ENCODE assay signal across 8 cellular contexts in the genomic region with DNA sequence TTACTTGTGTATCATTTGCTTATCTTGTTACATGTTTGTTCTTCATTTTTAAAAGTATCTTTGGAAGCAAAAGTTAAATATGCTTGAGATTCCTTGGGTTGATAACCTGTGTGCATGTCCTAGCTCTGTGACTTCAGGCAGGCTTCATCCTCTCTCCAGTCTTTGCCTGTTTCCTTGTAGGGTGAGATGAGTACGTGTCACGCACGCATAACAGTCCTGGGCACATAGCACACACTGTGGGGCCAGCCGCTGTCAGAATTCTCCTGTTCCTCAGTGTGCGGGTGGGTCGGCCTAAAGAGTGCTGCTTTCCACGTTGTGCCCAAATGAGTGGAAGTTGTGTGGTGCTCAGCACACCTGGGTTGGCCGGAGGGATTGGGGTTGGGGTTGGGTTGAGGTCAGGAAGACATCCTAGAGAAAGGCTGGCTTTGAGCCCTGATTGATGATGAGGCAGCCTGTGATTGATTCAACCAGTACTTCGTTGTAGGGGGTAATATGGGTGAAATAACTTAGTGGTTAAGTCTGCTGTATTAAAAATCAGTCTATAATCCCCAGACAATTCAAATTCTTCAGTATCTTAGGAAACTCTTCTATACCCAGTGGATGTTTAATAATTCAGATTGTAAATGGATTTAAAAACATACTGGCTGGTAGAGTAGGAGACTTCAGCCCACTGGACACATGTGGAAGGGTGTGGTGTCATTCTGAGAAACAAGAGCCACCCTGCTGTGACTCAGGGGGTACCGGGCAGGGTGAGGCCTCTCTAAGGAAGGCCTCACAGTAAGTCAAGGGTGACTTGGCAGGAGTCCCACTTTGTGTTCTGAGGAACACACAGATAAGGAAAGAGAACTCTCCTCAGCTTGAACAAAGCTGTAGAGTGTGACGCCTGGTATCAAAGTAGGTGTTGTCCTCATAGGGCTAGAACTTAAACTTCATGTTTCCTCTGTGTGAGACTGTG. TPM values are rescaled to one million over a fixed set of nuclear protein-coding genes. Genes with fewer than 3 reads are reported as not detected.
A peak's percentile ranks its signal among the peaks of the same experiment; 100 is the strongest.
DNase-seq lines count a peak whose midpoint lies in the region; ATAC-seq, FAIRE-seq and TF ChIP-seq lines count a peak whose summit lies in the region.

No MANE protein-coding gene starts in this region.

- H3K9me3 ChIP-seq in T-helper 17 cell (ENCODE audit: control insufficient read depth, low read length, poor library complexity, severe bottlenecking) (no peaks in the 10 kb centered on the region), endothelial cell of umbilical vein (replicated peaks; ENCODE audit: control insufficient read depth, insufficient read depth, low read length) (no peaks in the 10 kb centered on the region)

- intact Hi-C loops in endothelial cell of umbilical vein (cut with micrococcal nuclease) = no loop called here

- no TSS peak for BruUV-seq in endothelial cell of umbilical vein (replicated peaks; lab: Mats Ljungman, UMichigan)

- no peak overlapping the region for H2AFZ ChIP-seq in endothelial cell of umbilical vein (ENCODE audit: low read depth, low read length)

- H3K27me3 Mint-ChIP-seq in T-helper 17 cell = no peaks in the 10 kb centered on the region
- H3K27me3 Mint-ChIP-seq in nephron (ENCODE audit: low read depth) = no peaks in the 10 kb centered on the region

- H3K36me3 ChIP-seq in endothelial cell of umbilical vein (ENCODE audit: control insufficient read depth in 2 of 2, extremely low read depth in 1 of 2, insufficient read depth in 2 of 2, low read length in 2 of 2) = peaks cover 8 to 12% of the 10 kb centered on the region in 2 experiments

- DNase-seq in AG10803 (ENCODE audit: low read depth) (peak; percentile 66), H54 (ENCODE audit: insufficient read length, low spot score) (peak; percentile 94), T-helper 17 cell (no peak), endothelial cell of umbilical vein (ENCODE audit: low read depth, low spot score) (peak; percentile 77), HEK293T (ENCODE audit: extremely low spot score) (no peak)

- peaks cover 5% of the 10 kb centered on the region for H3K36me3 Mint-ChIP-seq in T-helper 17 cell (ENCODE audit: low read depth)
- peaks cover 62% of the 10 kb centered on the region for H3K36me3 Mint-ChIP-seq in nephron (ENCODE audit: low read depth)

- H3K79me2 ChIP-seq in endothelial cell of umbilical vein (ENCODE audit: control insufficient read depth, insufficient read depth, low read length) = peaks cover 94% of the 10 kb centered on the region

- H4K20me1 ChIP-seq in endothelial cell of umbilical vein (replicated peaks; ENCODE audit: control insufficient read depth, extremely low read depth, insufficient read depth, low read length) = peaks cover 10% of the 10 kb centered on the region

- H3K27me3 ChIP-seq in endothelial cell of umbilical vein (ENCODE audit: control insufficient read depth in 2 of 2, insufficient read depth in 2 of 2, low read length in 2 of 2) = no peaks in the 10 kb centered on the region

- TF ChIP-seq CTCF in AG10803 (conservative IDR thresholded peaks at IDR 0.05; ENCODE audit: low read length) (no peak), endothelial cell of umbilical vein (IDR thresholded peaks at IDR 0.05; ENCODE audit: extremely low read depth in 1 of 2, insufficient read depth in 1 of 2, low read depth in 1 of 2, low read length in 2 of 2) (no peak), nephron (IDR thresholded peaks at IDR 0.05; ENCODE audit: unreplicated experiment in 3 of 3) (no peak)

- H3K27ac Mint-ChIP-seq in T-helper 17 cell = peak overlapping the region; percentile 84
- H3K27ac Mint-ChIP-seq in nephron = peak overlapping the region; percentile 13 to 50 (median 41)

- peak overlapping the region; percentile 37 for H3K4me2 ChIP-seq in endothelial cell of umbilical vein (ENCODE audit: insufficient read depth, low read length)

- peak overlapping the region; percentile 39 for H3K27ac ChIP-seq in endothelial cell of umbilical vein (ENCODE audit: insufficient read depth, low read depth, low read length)

- ATAC-seq in T-helper 17 cell (peak; percentile 67), GM18870 (IDR thresholded peaks at IDR 0.05; ENCODE audit: unreplicated experiment) (no peak), GM18517 (IDR thresholded peaks at IDR 0.05; ENCODE audit: unreplicated experiment) (no peak)

- POLR2A ChIA-PET in endothelial cell of umbilical vein (lab: Charles Lee) (no interaction called here), HEK293T (lab: Yijun Ruan, JAX) (no interaction called here)

- H3K9me3 Mint-ChIP-seq in nephron = no peaks in the 10 kb centered on the region

- H3K4me1 Mint-ChIP-seq in T-helper 17 cell = peaks cover 41% of the 10 kb centered on the region
- H3K4me1 Mint-ChIP-seq in nephron = peaks cover 24% of the 10 kb centered on the region

- dilution Hi-C loops in endothelial cell of umbilical vein (cut with MboI; ENCODE audit: extremely low pct_ligation_motif_present, low sequenced_read_pairs) = no loop called here

- H3K4me3 ChIP-seq in AG10803 (ENCODE audit: low read length) (no peak overlapping the region), endothelial cell of umbilical vein (replicated peaks in 1 of 3; ENCODE audit: insufficient read depth in 1 of 3, low read depth in 1 of 3, low read length in 3 of 3) (no peak overlapping the region)

- CTCF ChIA-PET in endothelial cell of umbilical vein (lab: Charles Lee) = interaction anchor here (0.6 to 2.1 kb wide), 4 partner anchors 8 to 164 kb away, joined by 3 to 6 read pairs (median 4); no protein-coding TSS in a partner anchor
- CTCF ChIA-PET in HEK293T (lab: Yijun Ruan, JAX) = no interaction called here

- H3K4me3 Mint-ChIP-seq in T-helper 17 cell (no peak overlapping the region), nephron (no peak overlapping the region)

- TF ChIP-seq POLR2A in H54 (IDR thresholded peaks at IDR 0.05; ENCODE audit: low read depth, low read length) (peak; percentile 12; the same call in 1 of the 2 replicates), endothelial cell of umbilical vein (IDR thresholded peaks at IDR 0.05; ENCODE audit: low read depth, low read length) (no peak)

- H3K9me1 ChIP-seq in endothelial cell of umbilical vein (replicated peaks; ENCODE audit: control insufficient read depth, extremely low read depth, insufficient read depth, low read length) = no peaks in the 10 kb centered on the region

- FAIRE-seq in H54 (lab: Jason Lieb, UNC) (peak; percentile 91), endothelial cell of umbilical vein (lab: Jason Lieb, UNC) (peak; percentile 57)

- H3K4me1 ChIP-seq in endothelial cell of umbilical vein (ENCODE audit: control insufficient read depth, extremely low read depth, insufficient read depth, low read length) = peaks cover 19% of the 10 kb centered on the region

- H3K9ac ChIP-seq in endothelial cell of umbilical vein (replicated peaks; ENCODE audit: extremely low read depth, insufficient read depth, low read length) = no peak overlapping the region

TF ChIP-seq in endothelial cell of umbilical vein, 7 proteins besides CTCF, POLR2A, EP300 and RAD21:
- no peak for TF ChIP-seq MYC (IDR thresholded peaks at IDR 0.05; ENCODE audit: low read depth, low read length)
- TF ChIP-seq, protein P1, sequence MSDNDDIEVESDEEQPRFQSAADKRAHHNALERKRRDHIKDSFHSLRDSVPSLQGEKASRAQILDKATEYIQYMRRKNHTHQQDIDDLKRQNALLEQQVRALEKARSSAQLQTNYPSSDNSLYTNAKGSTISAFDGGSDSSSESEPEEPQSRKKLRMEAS (IDR thresholded peaks at IDR 0.05; ENCODE audit: insufficient read depth, insufficient read length) = no peak
- TF ChIP-seq FOS (IDR thresholded peaks at IDR 0.05; ENCODE audit: borderline replicate concordance, insufficient read depth, low read length) = peak; percentile 63

TF ChIP-seq in HEK293T, 16 proteins besides CTCF, POLR2A, EP300 and RAD21 (continues in another document):
- TF ChIP-seq LEF1 (IDR thresholded peaks at IDR 0.05; ENCODE audit: borderline replicate concordance) = no peak
- TF ChIP-seq ZNF384 (IDR thresholded peaks at IDR 0.05) = no peak
- no peak for TF ChIP-seq L3MBTL2 (conservative IDR thresholded peaks at IDR 0.05)
- TF ChIP-seq FOXK2 (IDR thresholded peaks at IDR 0.05) = no peak
- no peak for TF ChIP-seq ARNT (IDR thresholded peaks at IDR 0.05)
- no peak for TF ChIP-seq CTBP1 (IDR thresholded peaks at IDR 0.05; ENCODE audit: borderline replicate concordance)
- no peak for TF ChIP-seq ELF4 (IDR thresholded peaks at IDR 0.05)
- no peak for TF ChIP-seq TARDBP (IDR thresholded peaks at IDR 0.05)
- TF ChIP-seq FOXA1 (IDR thresholded peaks at IDR 0.05) = no peak

RNA-seq across cellular contexts. Expression of a gene that starts 18.7 kb away (rescaled TPM):
- total RNA-seq in T-helper 17 cell (10 to 100 TPM; 62.2 to 69.4 TPM), endothelial cell of umbilical vein (377 and 378 TPM in 2 replicates)
- polyA plus RNA-seq in endothelial cell of umbilical vein = 252 and 322 TPM in 2 replicates
- 417 and 471 TPM in 2 replicates for polyA plus RNA-seq in endothelial cell of umbilical vein (2011; cell fraction: cytosol; rRNA removed)
- 204 and 250 TPM in 2 replicates for polyA plus RNA-seq in endothelial cell of umbilical vein (2011; cell fraction: nucleus; rRNA removed)
- 310 and 396 TPM in 2 replicates for polyA plus RNA-seq in endothelial cell of umbilical vein (2012)
- polyA minus RNA-seq in endothelial cell of umbilical vein = 245 and 256 TPM in 2 replicates
- 142 TPM for polyA minus RNA-seq in endothelial cell of umbilical vein (2011; cell fraction: cytosol; rRNA and poly(A)+ RNA removed)
- polyA minus RNA-seq in endothelial cell of umbilical vein (2011; cell fraction: nucleus; rRNA and poly(A)+ RNA removed) = 79.7 and 82.9 TPM in 2 replicates

RNA-seq across cellular contexts. Expression of a gene that starts 44.2 kb away (rescaled TPM):
- total RNA-seq in T-helper 17 cell = 1 to 10 TPM; 6.0 to 6.2 TPM
- 16.7 and 17.1 TPM in 2 replicates for total RNA-seq in endothelial cell of umbilical vein
- polyA plus RNA-seq in endothelial cell of umbilical vein = 10.0 and 12.0 TPM in 2 replicates
- polyA plus RNA-seq in endothelial cell of umbilical vein (2011; cell fraction: cytosol; rRNA removed) = 12.7 and 14.4 TPM in 2 replicates
- polyA plus RNA-seq in endothelial cell of umbilical vein (2011; cell fraction: nucleus; rRNA removed) = 4.8 and 5.5 TPM in 2 replicates
- polyA plus RNA-seq in endothelial cell of umbilical vein (2012) = 10.9 and 11.4 TPM in 2 replicates
- polyA minus RNA-seq in endothelial cell of umbilical vein = 12.2 and 15.1 TPM in 2 replicates
- 39.4 TPM for polyA minus RNA-seq in endothelial cell of umbilical vein (2011; cell fraction: cytosol; rRNA and poly(A)+ RNA removed)
- polyA minus RNA-seq in endothelial cell of umbilical vein (2011; cell fraction: nucleus; rRNA and poly(A)+ RNA removed) = 3.0 and 4.5 TPM in 2 replicates

RNA-seq across cellular contexts. Expression of a gene that starts 54.8 kb away (rescaled TPM):
- total RNA-seq in T-helper 17 cell = 10 to 100 TPM; 19.6 to 26.8 TPM
- total RNA-seq in endothelial cell of umbilical vein = 26.1 and 28.2 TPM in 2 replicates
- polyA plus RNA-seq in endothelial cell of umbilical vein = 31.6 and 48.2 TPM in 2 replicates
- polyA plus RNA-seq in endothelial cell of umbilical vein (2011; cell fraction: cytosol; rRNA removed) = 12.8 and 14.1 TPM in 2 replicates
- 54.2 and 59.2 TPM in 2 replicates for polyA plus RNA-seq in endothelial cell of umbilical vein (2011; cell fraction: nucleus; rRNA removed)
- polyA plus RNA-seq in endothelial cell of umbilical vein (2012) = 15.6 and 16.1 TPM in 2 replicates
- polyA minus RNA-seq in endothelial cell of umbilical vein = 72.0 and 108 TPM in 2 replicates
- polyA minus RNA-seq in endothelial cell of umbilical vein (2011; cell fraction: cytosol; rRNA and poly(A)+ RNA removed) = 26.7 TPM
- polyA minus RNA-seq in endothelial cell of umbilical vein (2011; cell fraction: nucleus; rRNA and poly(A)+ RNA removed) = 47.7 and 51.9 TPM in 2 replicates

Comparison
In these comparisons a context has a peak if more than half of its experiments do, and no peak if none do; other contexts are left out.
1. DNase-seq: peak in AG10803 (single experiment), H54 (single experiment) and endothelial cell of umbilical vein (single experiment); none in T-helper 17 cell (0 of 3) and HEK293T (single experiment).